ENCODE assay signal across 28 cellular contexts in the genomic region with DNA sequence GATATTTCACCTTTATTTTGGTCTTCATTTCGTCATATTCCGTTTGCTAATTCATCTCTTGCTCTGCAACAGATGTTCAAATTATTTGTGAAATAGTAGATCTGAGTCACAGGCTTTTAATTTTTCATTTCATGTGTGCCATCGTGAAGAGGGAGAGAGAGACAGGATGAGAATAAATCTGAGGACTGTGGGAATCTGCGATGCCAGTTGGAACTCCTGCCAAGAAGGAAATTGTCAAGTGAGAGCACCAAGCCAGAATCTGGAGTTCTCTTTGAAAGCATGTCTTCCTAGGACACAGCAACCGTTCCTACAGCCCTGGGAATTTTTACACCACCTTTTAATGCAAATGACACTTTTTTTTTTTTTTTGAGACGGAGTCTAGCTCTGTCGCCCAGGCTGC.
"Had no signal": no experiment of that assay in that cellular context is flagged by ENCODE, and none has a peak within 500 bp of the region (broad histone marks: within the 10 kb centered on the region; RNA-seq: fewer than 3 reads in every experiment).

No MANE protein-coding gene starts in this region.

- H3K4me1 ChIP-seq: foreskin keratinocyte, left lung, pancreas, suprapubic skin, tibial nerve had no signal

- H3K36me3 ChIP-seq: left lung, neutrophil, pancreas, suprapubic skin, tibial nerve had no signal

- H3K9me3 Mint-ChIP-seq: activated naive CD4-positive, alpha-beta T cell treated with anti-CD3 and anti-CD28 coated beads for 36 hours; activated naive CD8-positive, alpha-beta T cell treated with anti-CD3 and anti-CD28 coated beads, Interleukin-2, amount 10 ng/mL, durations not matched to agents 7 days and 5 days; activated T-cell treated with anti-CD3 and anti-CD28 coated beads, Interleukin-2, amount 50 U/mL, for 72 hours; immature natural killer cell; natural killer cell; stimulated activated effector memory CD8-positive, alpha-beta T cell treated with anti-CD3 and anti-CD28 coated beads, Interleukin-12 subunit alpha, Interleukin-12 subunit beta, amount 100 ng/mL, for 72 hours; stimulated activated naive CD8-positive, alpha-beta T cell treated with anti-CD3 and anti-CD28 coated beads, Interleukin-15, amount 100 ng/mL, for 72 hours had no signal

- H3K4me3 ChIP-seq: hepatocyte, left lung, lung, pancreas, suprapubic skin, tibial nerve had no signal

- H3K27ac ChIP-seq: foreskin keratinocyte, hepatocyte, left lung, neutrophil, pancreas, suprapubic skin, tibial nerve had no signal

- H3K9me3 ChIP-seq: left lung, neutrophil, pancreas, suprapubic skin had no signal

- H3K36me3 Mint-ChIP-seq: activated naive CD8-positive, alpha-beta T cell treated with anti-CD3 and anti-CD28 coated beads, Interleukin-2, amount 10 ng/mL, durations not matched to agents 7 days and 5 days; immature natural killer cell; natural killer cell; stimulated activated effector memory CD8-positive, alpha-beta T cell treated with anti-CD3 and anti-CD28 coated beads, Interleukin-12 subunit alpha, Interleukin-12 subunit beta, amount 100 ng/mL, for 72 hours had no signal

- H3K27me3 ChIP-seq: foreskin keratinocyte, hepatocyte, left lung, neutrophil, pancreas, tibial nerve had no signal

- H3K4me3 Mint-ChIP-seq: activated naive CD4-positive, alpha-beta T cell treated with anti-CD3 and anti-CD28 coated beads for 36 hours; activated naive CD8-positive, alpha-beta T cell treated with anti-CD3 and anti-CD28 coated beads, Interleukin-2, amount 10 ng/mL, durations not matched to agents 7 days and 5 days; activated T-cell treated with anti-CD3 and anti-CD28 coated beads, Interleukin-2, amount 50 U/mL, for 72 hours; dendritic cell treated with granulocyte-macrophage colony-stimulating factor and Interleukin-4, amounts not matched to agents 40 ng/mL and 50 ng/mL, for 4 days; immature natural killer cell; natural killer cell; stimulated activated effector memory CD8-positive, alpha-beta T cell treated with anti-CD3 and anti-CD28 coated beads, Interleukin-12 subunit alpha, Interleukin-12 subunit beta, amount 100 ng/mL, for 72 hours; stimulated activated naive CD8-positive, alpha-beta T cell treated with anti-CD3 and anti-CD28 coated beads, Interleukin-15, amount 100 ng/mL, for 72 hours; WTC11 had no signal

- H3K27ac Mint-ChIP-seq: activated naive CD4-positive, alpha-beta T cell treated with anti-CD3 and anti-CD28 coated beads for 36 hours; activated naive CD8-positive, alpha-beta T cell treated with anti-CD3 and anti-CD28 coated beads, Interleukin-2, amount 10 ng/mL, durations not matched to agents 7 days and 5 days; activated T-cell treated with anti-CD3 and anti-CD28 coated beads, Interleukin-2, amount 50 U/mL, for 72 hours; dendritic cell treated with granulocyte-macrophage colony-stimulating factor and Interleukin-4, amounts not matched to agents 40 ng/mL and 50 ng/mL, for 4 days; immature natural killer cell; natural killer cell; stimulated activated effector memory CD8-positive, alpha-beta T cell treated with anti-CD3 and anti-CD28 coated beads, Interleukin-12 subunit alpha, Interleukin-12 subunit beta, amount 100 ng/mL, for 72 hours; stimulated activated naive CD8-positive, alpha-beta T cell treated with anti-CD3 and anti-CD28 coated beads, Interleukin-15, amount 100 ng/mL, for 72 hours; WTC11 had no signal

- DNase-seq: activated CD4-positive, alpha-beta T cell treated with anti-CD3 and anti-CD28 coated beads, Interleukin-2, amount 50 U/mL, for 4 hours; activated effector memory CD4-positive, alpha-beta T cell treated with Interleukin-2 at 50 U/mL for 16 hours; activated naive CD4-positive, alpha-beta T cell treated with anti-CD3 and anti-CD28 coated beads for 36 hours; activated naive CD8-positive, alpha-beta T cell treated with anti-CD3 and anti-CD28 coated beads, Interleukin-2, amount 10 ng/mL, durations not matched to agents 7 days and 5 days; activated T-cell treated with anti-CD3 and anti-CD28 coated beads, Interleukin-2, amount 50 U/mL, for 72 hours; amniotic stem cell; cerebellar nuclear complex; effector CD4-positive, alpha-beta T cell; erythroblast; foreskin keratinocyte; glutamatergic neuron; immature natural killer cell; kidney glomerular epithelial cell; left lung; natural killer cell; pancreas; right cardiac atrium; stimulated activated CD4-positive, alpha-beta T cell treated with anti-CD3 and anti-CD28 coated beads, Interleukin-1b, Interleukin-23, amount 100 ng/mL, for 48 hours; stimulated activated naive CD8-positive, alpha-beta T cell treated with anti-CD3 and anti-CD28 coated beads, Interleukin-15, amount 100 ng/mL, for 72 hours; T-helper 9 cell had no signal

- H3K4me1 Mint-ChIP-seq: activated naive CD8-positive, alpha-beta T cell treated with anti-CD3 and anti-CD28 coated beads, Interleukin-2, amount 10 ng/mL, durations not matched to agents 7 days and 5 days; immature natural killer cell; natural killer cell; stimulated activated effector memory CD8-positive, alpha-beta T cell treated with anti-CD3 and anti-CD28 coated beads, Interleukin-12 subunit alpha, Interleukin-12 subunit beta, amount 100 ng/mL, for 72 hours; stimulated activated naive CD8-positive, alpha-beta T cell treated with anti-CD3 and anti-CD28 coated beads, Interleukin-15, amount 100 ng/mL, for 72 hours had no signal
